Comparison of ENCODE assay signal across 8 cellular contexts in the genomic region with DNA sequence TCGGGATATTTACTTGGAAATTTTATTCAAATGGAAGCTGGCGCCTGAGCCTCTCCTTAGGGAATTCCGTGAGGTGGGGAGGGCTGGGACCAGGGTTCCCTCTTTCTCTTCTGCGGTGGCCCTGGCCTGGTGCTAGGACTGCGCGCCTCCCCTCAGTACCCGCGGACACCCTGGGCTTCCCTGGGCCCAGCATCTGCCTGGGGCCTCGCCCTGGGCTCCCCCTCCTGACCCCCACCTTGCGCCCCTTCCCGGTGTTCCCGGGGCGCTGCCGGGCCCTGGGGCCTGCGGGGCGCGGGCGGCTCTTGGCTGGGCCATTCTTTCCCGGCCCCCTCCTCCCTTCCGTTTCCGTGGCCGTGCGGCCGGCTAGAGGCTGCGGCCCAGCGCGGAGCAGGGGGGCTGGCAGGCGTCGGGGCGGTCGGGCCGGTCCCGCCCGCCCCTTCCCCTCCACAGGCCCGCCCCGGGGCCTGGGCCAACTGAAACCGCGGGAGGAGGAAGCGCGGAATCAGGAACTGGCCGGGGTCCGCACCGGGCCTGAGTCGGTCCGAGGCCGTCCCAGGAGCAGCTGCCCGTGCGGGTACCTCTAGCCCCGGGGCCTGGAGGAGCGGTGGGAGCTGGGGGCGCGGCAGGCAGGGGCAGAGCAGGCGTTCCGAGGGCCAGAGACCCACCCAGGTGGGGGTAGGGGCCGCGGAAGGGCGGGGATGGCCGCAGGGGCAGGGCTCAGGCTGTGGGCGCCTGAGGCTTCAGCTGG. TPM values are rescaled to one million over a fixed set of nuclear protein-coding genes. Genes with fewer than 3 reads are reported as not detected.
DNase-seq lines count a peak whose midpoint lies in the region; ATAC-seq and TF ChIP-seq lines count a peak whose summit lies in the region.

A gene (plus strand): TSS at position 534 of the 748 bp plus-strand sequence. CDS start 542 bp downstream, outside the sequence.

- H3K27ac ChIP-seq in heart left ventricle: peak within 1 kb of the TSS; percentile 88 to 99 (median 96)

- H3K9me3 ChIP-seq in heart left ventricle: no peaks in the 10 kb centered on the region

- peak within 1 kb of the TSS; percentile 41 for H3K4me3 Mint-ChIP-seq in activated CD4-positive, alpha-beta memory T cell treated with anti-CD3 and anti-CD28 coated beads, Interleukin-2, amount 10 ng/mL, durations not matched to agents 7 days and 5 days
- H3K4me3 Mint-ChIP-seq in progenitor cell of endocrine pancreas (ENCODE audit: low read depth): peak within 1 kb of the TSS; percentile 58

- peaks cover 0 to 64% (median 46%) of the 10 kb centered on the region in 9 donors for H3K36me3 ChIP-seq in heart left ventricle

- TF ChIP-seq CTCF in heart left ventricle (IDR thresholded peaks at IDR 0.05): peak in 1 of 12 donors; percentile 5
- TF ChIP-seq CTCF in progenitor cell of endocrine pancreas (IDR thresholded peaks at IDR 0.05; ENCODE audit: unreplicated experiment): no peak

- WGBS in heart left ventricle, 4 donors: 11 to 14% (median 13%) methylated on average over 28 to 59 of the region's 59 CpGs

- H3K27me3 ChIP-seq in heart left ventricle: no peaks in the 10 kb centered on the region

- peak; percentile 43 to 77 (median 67) for ATAC-seq in heart left ventricle

- POLR2A ChIA-PET in activated CD4-positive, alpha-beta memory T cell treated with anti-CD3 and anti-CD28 coated beads, Interleukin-2, amount 10 ng/mL, durations not matched to agents 7 days and 5 days (lab: Charles Lee): interaction anchor here (0.7 to 4.6 kb wide), 14 partner anchors 8 to 236 kb away, joined by 3 to 26 read pairs (median 13); a partner anchor contains a TSS

- peaks cover 0 to 59% (median 37%) of the 10 kb centered on the region in 12 donors for H3K4me1 ChIP-seq in heart left ventricle

- no peaks in the 10 kb centered on the region for H3K9me3 Mint-ChIP-seq in activated CD4-positive, alpha-beta memory T cell treated with anti-CD3 and anti-CD28 coated beads, Interleukin-2, amount 10 ng/mL, durations not matched to agents 7 days and 5 days
- no peaks in the 10 kb centered on the region for H3K9me3 Mint-ChIP-seq in progenitor cell of endocrine pancreas (ENCODE audit: low read depth)

- H3K4me3 ChIP-seq in heart left ventricle: peak within 1 kb of the TSS; percentile 9 to 86 (median 70)

- CTCF ChIA-PET in activated CD4-positive, alpha-beta memory T cell treated with anti-CD3 and anti-CD28 coated beads, Interleukin-2, amount 10 ng/mL, durations not matched to agents 7 days and 5 days (lab: Charles Lee): interaction anchor here (1.2 to 3.5 kb wide), 7 partner anchors 10 to 564 kb away, joined by 3 to 36 read pairs (median 10); a partner anchor contains a TSS

- peaks cover 58% of the 10 kb centered on the region for H3K4me1 Mint-ChIP-seq in activated CD4-positive, alpha-beta memory T cell treated with anti-CD3 and anti-CD28 coated beads, Interleukin-2, amount 10 ng/mL, durations not matched to agents 7 days and 5 days
- peaks cover 4% of the 10 kb centered on the region for H3K4me1 Mint-ChIP-seq in progenitor cell of endocrine pancreas (ENCODE audit: low read depth)

- DNase-seq in T-helper 1 cell (no peak), heart left ventricle (peak; percentile 86 to 91 (median 87)), progenitor cell of endocrine pancreas (ENCODE audit: low spot score, unreplicated experiment) (no peak), ACHN (no peak), dedifferentiated amniotic fluid mesenchymal stem cell (ENCODE audit: extremely low spot score) (no peak), amniotic stem cell (lab: John Stamatoyannopoulos, UW) (no peak)
- no peak for DNase-seq in activated CD4-positive, alpha-beta memory T cell treated with anti-CD3 and anti-CD28 coated beads, Interleukin-2, amount 10 ng/mL, durations not matched to agents 7 days and 5 days

- no peaks in the 10 kb centered on the region for H3K27me3 Mint-ChIP-seq in activated CD4-positive, alpha-beta memory T cell treated with anti-CD3 and anti-CD28 coated beads, Interleukin-2, amount 10 ng/mL, durations not matched to agents 7 days and 5 days
- H3K27me3 Mint-ChIP-seq in progenitor cell of endocrine pancreas: no peaks in the 10 kb centered on the region

- peak in 1 of 2 donors; percentile 65 for TF ChIP-seq POLR2A in heart left ventricle (IDR thresholded peaks at IDR 0.05)

- in situ Hi-C loops in ACHN (cut with HindIII; ENCODE audit: low pct_ligation_motif_present, low pct_unique_long_range_greater_than_20kb, low sequenced_read_pairs): no loop called here

- H3K36me3 Mint-ChIP-seq in activated CD4-positive, alpha-beta memory T cell treated with anti-CD3 and anti-CD28 coated beads, Interleukin-2, amount 10 ng/mL, durations not matched to agents 7 days and 5 days (ENCODE audit: low read depth): peaks cover 50% of the 10 kb centered on the region
- peaks cover 5% of the 10 kb centered on the region for H3K36me3 Mint-ChIP-seq in progenitor cell of endocrine pancreas (ENCODE audit: insufficient read depth)

- intact Hi-C loops in T-helper 1 cell treated with Interleukin-12 subunit alpha and Interleukin-12 subunit beta and Interleukin-4 antibody, amounts not matched to agents 30 ng/mL and 1 ng/mL, for 36 hours (cut with micrococcal nuclease): no loop called here
- intact Hi-C loops in heart left ventricle (cut with DNase I): loop anchor here in 8 of 10 donors (2.0 to 10.0 kb wide), 8 partner anchors 13 to 559 kb away; a partner anchor contains a TSS

- H3K27ac Mint-ChIP-seq in activated CD4-positive, alpha-beta memory T cell treated with anti-CD3 and anti-CD28 coated beads, Interleukin-2, amount 10 ng/mL, durations not matched to agents 7 days and 5 days: peak within 1 kb of the TSS; percentile 78
- peak within 1 kb of the TSS; percentile 24 for H3K27ac Mint-ChIP-seq in progenitor cell of endocrine pancreas

RNA-seq across cellular contexts. Expression of the gene that starts here (rescaled TPM):
- 168 and 170 TPM in 2 replicates for total RNA-seq in T-helper 1 cell treated with Interleukin-12 subunit alpha and Interleukin-12 subunit beta and Interleukin-4 antibody, amounts not matched to agents 30 ng/mL and 1 ng/mL, for 36 hours
- 10 to 100 TPM; 31.2 to 32.4 TPM for total RNA-seq in activated CD4-positive, alpha-beta memory T cell treated with anti-CD3 and anti-CD28 coated beads, Interleukin-2, amount 10 ng/mL, durations not matched to agents 7 days and 5 days
- total RNA-seq in heart left ventricle (10 to 100 TPM; 10.7 to 37.5 (median 15.9) TPM), progenitor cell of endocrine pancreas (13.8 and 16.2 TPM in 2 replicates)
- polyA plus RNA-seq in heart left ventricle: 10 to 100 TPM; 15.6 to 16.4 TPM

Comparison
In these comparisons a context has a peak if more than half of its experiments do, and no peak if none do; other contexts are left out.
1. DNase-seq: peak in heart left ventricle (5 of 5); none in T-helper 1 cell (0 of 5), activated CD4-positive, alpha-beta memory T cell treated with anti-CD3 and anti-CD28 coated beads, Interleukin-2, amount 10 ng/mL, durations not matched to agents 7 days and 5 days (single experiment), progenitor cell of endocrine pancreas (single experiment), ACHN (single experiment), dedifferentiated amniotic fluid mesenchymal stem cell (single experiment) and amniotic stem cell (single experiment).